In the genomic region with DNA sequence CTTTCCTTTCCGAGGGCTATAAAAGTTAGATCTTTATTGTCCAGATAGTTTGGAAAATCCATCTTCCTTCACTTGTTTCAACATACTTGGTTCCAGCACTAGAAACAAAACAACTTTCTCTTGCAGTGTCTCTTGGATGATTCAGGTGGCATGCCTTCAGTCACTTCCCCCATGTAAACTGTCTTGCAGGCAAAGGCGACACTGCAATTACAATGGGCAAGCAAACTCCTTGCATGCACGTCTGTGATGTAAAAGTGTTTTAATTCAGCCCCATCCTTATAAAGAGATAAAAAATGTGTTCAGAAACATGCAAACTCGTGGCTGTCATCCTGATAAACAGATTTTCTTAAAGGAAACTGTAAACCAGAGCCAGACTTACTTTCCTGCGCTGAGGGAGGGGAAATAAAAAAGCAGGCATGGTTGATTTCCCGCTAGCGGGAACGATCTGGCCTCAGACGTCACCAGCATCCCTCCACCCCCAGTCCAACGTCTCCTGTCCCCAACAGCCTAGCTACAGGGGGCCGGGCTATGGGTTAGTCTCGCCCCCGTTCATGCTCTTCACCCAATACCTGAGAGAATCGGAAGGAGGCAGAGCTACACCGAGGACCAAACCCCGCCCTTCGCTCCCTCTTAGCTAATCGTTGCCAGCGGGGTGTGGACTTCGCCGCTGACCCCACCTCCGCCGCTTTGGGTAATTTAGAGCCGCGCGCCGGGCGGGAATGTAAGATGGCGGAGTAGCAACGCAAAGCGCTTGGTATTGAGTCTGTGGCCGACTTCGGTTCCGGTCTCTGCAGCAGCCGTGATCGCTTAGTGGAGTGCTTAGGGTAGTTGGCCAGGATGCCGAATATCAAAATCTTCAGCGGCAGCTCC, we compare ENCODE assay signal across 1 cellular context.
TF ChIP-seq lines count a peak whose summit lies in the region.

A gene (plus strand): TSS at position 719 of the 870 bp plus-strand sequence. CDS start 119 bp downstream, at position 838.

TF ChIP-seq in A549, 52 proteins besides CTCF, POLR2A, EP300 and RAD21 (continued from another document):
- TF ChIP-seq, protein P1, sequence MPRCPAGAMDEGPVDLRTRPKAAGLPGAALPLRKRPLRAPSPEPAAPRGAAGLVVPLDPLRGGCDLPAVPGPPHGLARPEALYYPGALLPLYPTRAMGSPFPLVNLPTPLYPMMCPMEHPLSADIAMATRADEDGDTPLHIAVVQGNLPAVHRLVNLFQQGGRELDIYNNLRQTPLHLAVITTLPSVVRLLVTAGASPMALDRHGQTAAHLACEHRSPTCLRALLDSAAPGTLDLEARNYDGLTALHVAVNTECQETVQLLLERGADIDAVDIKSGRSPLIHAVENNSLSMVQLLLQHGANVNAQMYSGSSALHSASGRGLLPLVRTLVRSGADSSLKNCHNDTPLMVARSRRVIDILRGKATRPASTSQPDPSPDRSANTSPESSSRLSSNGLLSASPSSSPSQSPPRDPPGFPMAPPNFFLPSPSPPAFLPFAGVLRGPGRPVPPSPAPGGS (IDR thresholded peaks at IDR 0.05), result 0 out of 3 replicates have a peak, but pooled peaks have one; percentile 56
- TF ChIP-seq HOXB5 (CRISPR knock-in tag; IDR thresholded peaks at IDR 0.05), result peak; percentile 32; the same call in 1 of the 2 replicates
- TF ChIP-seq PHF8 (IDR thresholded peaks at IDR 0.05; ENCODE audit: borderline replicate concordance, low read depth), result peak; percentile 96; the same call in 1 of the 2 replicates
